In the genomic region with DNA sequence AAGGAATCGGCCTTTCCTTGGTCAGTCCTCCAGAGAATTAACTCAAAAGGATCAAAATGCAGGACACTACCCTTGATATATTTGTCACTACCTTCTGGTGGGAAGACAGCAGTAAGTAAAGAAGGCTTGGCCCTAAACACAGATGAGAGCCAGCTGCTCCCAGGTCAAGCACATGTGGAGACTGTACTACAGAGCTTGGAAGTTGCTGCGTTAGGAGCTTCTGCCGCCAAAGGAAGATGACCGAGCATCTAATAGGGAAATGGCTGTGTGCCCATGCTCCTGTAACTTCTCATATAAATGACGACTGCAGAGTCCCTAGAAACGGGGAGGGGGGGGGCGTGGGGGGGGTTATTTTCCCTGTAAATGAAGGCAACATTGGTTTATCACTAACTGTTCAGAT, we compare ENCODE assay signal across 17 cellular contexts. TPM values are rescaled to one million over a fixed set of nuclear protein-coding genes. Genes with fewer than 3 reads are reported as not detected.
A peak's percentile ranks its signal among the peaks of the same experiment; 100 is the strongest.
DNase-seq lines count a peak whose midpoint lies in the region; ATAC-seq and TF ChIP-seq lines count a peak whose summit lies in the region.
"Had no signal": no experiment of that assay in that cellular context is flagged by ENCODE, and none has a peak within 500 bp of the region (broad histone marks: within the 10 kb centered on the region; RNA-seq: fewer than 3 reads in every experiment).

No MANE protein-coding gene starts in this region.

- TF ChIP-seq POLR2A in body of pancreas (IDR thresholded peaks at IDR 0.05) = no peak
- no peak for TF ChIP-seq POLR2A in sigmoid colon (IDR thresholded peaks at IDR 0.05)

- no peaks in the 10 kb centered on the region for H3K9me3 Mint-ChIP-seq in H9
- H3K9me3 Mint-ChIP-seq: CD4-positive, alpha-beta memory T cell; IgD-negative memory B cell had no signal

- peaks cover 17 to 51% (median 39%) of the 10 kb centered on the region in 3 experiments for H3K36me3 Mint-ChIP-seq in H9 (ENCODE audit: insufficient read depth in 1 of 3, low read depth in 3 of 3)

- ATAC-seq in body of pancreas (peak; percentile 19), HG03175 (IDR thresholded peaks at IDR 0.05; ENCODE audit: unreplicated experiment) (no peak)

- DNase-seq in H9 = no peak
- peak in 1 of 4 donors; percentile 29 for DNase-seq in body of pancreas
- DNase-seq in left ventricle myocardium inferior = no peak
- DNase-seq in sigmoid colon = peak; percentile 85
- DNase-seq in retina = no peak
- no peak for DNase-seq in NAMALWA (ENCODE audit: low spot score)
- no peak for DNase-seq in stimulated activated naive CD4-positive, alpha-beta T cell treated with Interleukin-2 at 50 U/mL for 16 hours (lab: John Stamatoyannopoulos, UW)
- DNase-seq: CD4-positive, alpha-beta memory T cell; DMS79; NCI-H1436; NCI-H2029 treated with DMSO at 0.1 percent for 48 hours; NCI-H524; SJCRH30 had no signal

- H2BK5ac ChIP-seq in H9 (ENCODE audit: insufficient read length, low read length) = no peak overlapping the region

- H4K91ac ChIP-seq in H9 (ENCODE audit: insufficient read length, low read depth, low read length) = no peak overlapping the region

- no peak overlapping the region for H4K5ac ChIP-seq in H9 (ENCODE audit: insufficient read length, low read depth, low read length)

- H3K79me1 ChIP-seq in H9 (ENCODE audit: insufficient read depth, low read depth, low read length, poor library complexity, severe bottlenecking) = no peaks in the 10 kb centered on the region

- no peak overlapping the region for H3T11ph ChIP-seq in H9 (ENCODE audit: low read length)

- H3K27me3 Mint-ChIP-seq in H9 (ENCODE audit: low read depth) = no peaks in the 10 kb centered on the region; the same call in 1 of the 2 replicates
- H3K27me3 Mint-ChIP-seq: B cell; CD4-positive, alpha-beta memory T cell; IgD-negative memory B cell had no signal

- intact Hi-C loops in body of pancreas (cut with DNase I) = no loop called here
- intact Hi-C loops in left ventricle myocardium inferior (cut with micrococcal nuclease) = no loop called here
- intact Hi-C loops in sigmoid colon (cut with DNase I) = no loop called here

- no peak overlapping the region for H3K14ac ChIP-seq in H9 (ENCODE audit: insufficient read depth, low read length)

- H3K4me3 ChIP-seq in body of pancreas (no peak overlapping the region), left ventricle myocardium inferior (no peak overlapping the region), sigmoid colon (no peak overlapping the region)
- H3K4me3 ChIP-seq: HAP-1, SJCRH30 had no signal

- TF ChIP-seq EP300 in sigmoid colon (IDR thresholded peaks at IDR 0.05) = no peak

- no peak overlapping the region for H2BK20ac ChIP-seq in H9 (ENCODE audit: low read depth, low read length, poor library complexity, severe bottlenecking)

- H3K27ac Mint-ChIP-seq in H9 = peak overlapping the region in 2 of 3 experiments; percentile 31 to 94; a peak in 3 of 7 replicates
- H3K27ac Mint-ChIP-seq: B cell; CD4-positive, alpha-beta memory T cell had no signal

- H3K27me3 ChIP-seq in H9 (ENCODE audit: insufficient read depth, low read length) = no peaks in the 10 kb centered on the region
- H3K27me3 ChIP-seq in body of pancreas = no peaks in the 10 kb centered on the region
- H3K27me3 ChIP-seq in left ventricle myocardium inferior (ENCODE audit: low read depth) = no peaks in the 10 kb centered on the region
- no peaks in the 10 kb centered on the region for H3K27me3 ChIP-seq in sigmoid colon
- H3K27me3 ChIP-seq: SJCRH30 had no signal

- no peak overlapping the region for H4K8ac ChIP-seq in H9 (replicated peaks; ENCODE audit: insufficient read length, low read depth, low read length)

- H2AFZ ChIP-seq in H9 (ENCODE audit: low read length) = no peak overlapping the region

- no peak overlapping the region for H2AK5ac ChIP-seq in H9 (ENCODE audit: insufficient read length, low read length)

- H3K23me2 ChIP-seq in H9 (ENCODE audit: insufficient read length, low read depth, low read length, poor library complexity, severe bottlenecking) = no peaks in the 10 kb centered on the region

- no peak overlapping the region for H3K18ac ChIP-seq in H9 (ENCODE audit: insufficient read length, low read depth, low read length)

- H3K4ac ChIP-seq in H9 (ENCODE audit: low read depth, low read length) = no peak overlapping the region

- no peak overlapping the region for H3K4me2 ChIP-seq in H9 (ENCODE audit: insufficient read depth, insufficient read length, low read length)

- H3K36me3 ChIP-seq in body of pancreas (replicated peaks in 1 of 2; ENCODE audit: insufficient read depth in 1 of 2, low read depth in 2 of 2) (no peaks in the 10 kb centered on the region), left ventricle myocardium inferior (peaks cover 25% of the 10 kb centered on the region), sigmoid colon (peaks cover 0 to 12% (median 0%) of the 10 kb centered on the region in 4 donors)

- H3K9me3 ChIP-seq in H9 (ENCODE audit: control insufficient read depth, low read depth, low read length) = no peaks in the 10 kb centered on the region
- H3K9me3 ChIP-seq in body of pancreas = no peaks in the 10 kb centered on the region
- H3K9me3 ChIP-seq in left ventricle myocardium inferior (replicated peaks) = no peaks in the 10 kb centered on the region
- H3K9me3 ChIP-seq in sigmoid colon = no peaks in the 10 kb centered on the region
- H3K9me3 ChIP-seq: HAP-1, SJCRH30 had no signal

- H2BK15ac ChIP-seq in H9 (ENCODE audit: low read depth, low read length) = no peak overlapping the region

- H3K79me2 ChIP-seq in H9 (ENCODE audit: insufficient read depth, low read length) = no peaks in the 10 kb centered on the region

- H2BK12ac ChIP-seq in H9 (ENCODE audit: insufficient read length, low read depth, low read length) = no peak overlapping the region

- H3K23ac ChIP-seq in H9 (ENCODE audit: insufficient read length, low read depth, low read length) = no peak overlapping the region

- no peak overlapping the region for H3K4me3 Mint-ChIP-seq in H9
- H3K4me3 Mint-ChIP-seq: B cell; CD4-positive, alpha-beta memory T cell; IgD-negative memory B cell had no signal

- no peak overlapping the region for H2BK120ac ChIP-seq in H9 (ENCODE audit: low read depth, low read length, poor library complexity, severe bottlenecking)

- no peaks in the 10 kb centered on the region for H4K20me1 ChIP-seq in H9 (ENCODE audit: control insufficient read depth, insufficient read depth, insufficient read length)

- H3K27ac ChIP-seq in H9 (ENCODE audit: insufficient read length, low read depth, low read length) (no peak overlapping the region), body of pancreas (peak overlapping the region in 3 of 4 donors; percentile 10 to 16 (median 16)), left ventricle myocardium inferior (replicated peaks) (peak overlapping the region; percentile 60), sigmoid colon (peak overlapping the region; percentile 19 to 42 (median 40))
- H3K27ac ChIP-seq: SJCRH30 had no signal

- no peak for TF ChIP-seq CTCF in H9 (conservative IDR thresholded peaks at IDR 0.05)
- TF ChIP-seq CTCF in body of pancreas (IDR thresholded peaks at IDR 0.05) = no peak
- TF ChIP-seq CTCF in left ventricle myocardium inferior (IDR thresholded peaks at IDR 0.05; ENCODE audit: borderline replicate concordance) = no peak
- no peak for TF ChIP-seq CTCF in sigmoid colon (IDR thresholded peaks at IDR 0.05)

- WGBS in H9 (ENCODE audit: extremely low coverage, insufficient read length, low lambda C conversion rate) = no CpG with 5 or more reads among the region's 7 CpGs
- 64 to 68% methylated on average over 7 of the region's 7 CpGs for WGBS in body of pancreas, 2 donors
- 76 to 80% methylated on average over 7 of the region's 7 CpGs for WGBS in sigmoid colon, 2 donors

- peaks cover under 1 to 2% of the 10 kb centered on the region in 2 experiments; a peak in 2 of 4 replicates for H3K4me1 Mint-ChIP-seq in H9

- no peaks in the 10 kb centered on the region for H3K4me1 ChIP-seq in H9 (ENCODE audit: insufficient read depth, low read length)
- H3K4me1 ChIP-seq in body of pancreas = peaks cover 8% of the 10 kb centered on the region
- H3K4me1 ChIP-seq in left ventricle myocardium inferior = peaks cover 29% of the 10 kb centered on the region
- H3K4me1 ChIP-seq in sigmoid colon = peaks cover 0 to 13% (median 5%) of the 10 kb centered on the region in 4 donors
- H3K4me1 ChIP-seq: HAP-1, SJCRH30 had no signal

- no peak overlapping the region for H3K9ac ChIP-seq in H9 (ENCODE audit: extremely low read depth, insufficient read length, low read length)

- H3K56ac ChIP-seq in H9 (ENCODE audit: insufficient read length, low read depth, low read length) = no peak overlapping the region

RNA-seq across cellular contexts. Expression of a gene that starts 59.0 kb away (rescaled TPM):
- total RNA-seq in H9 (2021) (727 and 732 TPM in 2 replicates), body of pancreas (100 to 1,000 TPM in 1 of 2 donors, 10 to 100 TPM in 1; 36.9 to 106 TPM), left ventricle myocardium inferior (67.4 TPM), sigmoid colon (10 to 100 TPM; 15.8 to 23.2 (median 20.2) TPM)
- polyA plus RNA-seq in sigmoid colon = 1 to 10 TPM; 1.2 to 8.8 (median 3.0) TPM
